Comparison of ENCODE assay signal across 27 cellular contexts in genomic region chr11:70536051-70536877, GRCh38.
A peak's percentile ranks its signal among the peaks of the same experiment; 100 is the strongest.
DNase-seq lines count a peak whose midpoint lies in the region; ATAC-seq, FAIRE-seq and TF ChIP-seq lines count a peak whose summit lies in the region.
"Had no signal": no experiment of that assay in that cellular context is flagged by ENCODE, and none has a peak within 500 bp of the region (broad histone marks: within the 10 kb centered on the region; RNA-seq: fewer than 3 reads in every experiment).

No MANE protein-coding gene starts in this region.

- WGBS in right lobe of liver (ENCODE audit: insufficient coverage, low coverage, low lambda C conversion rate, missing lambda C conversion rate): 83% methylated on average over 1 of the region's 20 CpGs
- 54% methylated on average over 18 of the region's 20 CpGs; no CpG with 5 or more reads in 1 of the 2 donors for WGBS in transverse colon (ENCODE audit: low coverage in 1 of 2), 2 donors

- no peak for TF ChIP-seq EP300 in transverse colon (IDR thresholded peaks at IDR 0.05; ENCODE audit: low read depth)

- FAIRE-seq in GM12891 (lab: Jason Lieb, UNC): no peak
- FAIRE-seq: A549, H1, pancreas had no signal

- TF ChIP-seq POLR2A in right lobe of liver (IDR thresholded peaks at IDR 0.05): no peak
- TF ChIP-seq POLR2A in transverse colon (IDR thresholded peaks at IDR 0.05): no peak
- TF ChIP-seq POLR2A in GM12891 (IDR thresholded peaks at IDR 0.05; ENCODE audit: low read depth, low read length): no peak

- H3K4me1 ChIP-seq in right lobe of liver (no peaks in the 10 kb centered on the region), transverse colon (peaks cover 0 to 10% (median 4%) of the 10 kb centered on the region in 4 donors)
- H3K4me1 ChIP-seq: A549, esophagus muscularis mucosa, foreskin keratinocyte, heart right ventricle, pancreas, vagina had no signal

- H3K4me3 ChIP-seq in right lobe of liver (no peak overlapping the region), transverse colon (no peak overlapping the region)
- H3K4me3 ChIP-seq: A549, esophagus muscularis mucosa, heart right ventricle, pancreas, thoracic aorta, vagina had no signal

- no peak overlapping the region for H3K27ac ChIP-seq in right lobe of liver
- peak overlapping the region in 1 of 4 donors; percentile 9 for H3K27ac ChIP-seq in transverse colon
- H3K27ac ChIP-seq: A549, esophagus muscularis mucosa, foreskin keratinocyte, heart right ventricle, pancreas, thoracic aorta, vagina had no signal

- ATAC-seq in Right ventricle myocardium superior (ENCODE audit: poor library complexity) (no peak), left cardiac atrium (no peak), right lobe of liver (no peak), GM19351 (IDR thresholded peaks at IDR 0.05; ENCODE audit: unreplicated experiment) (no peak)
- ATAC-seq: A549; activated naive CD8-positive, alpha-beta T cell treated with anti-CD3 and anti-CD28 coated beads, Interleukin-2, amount 50 U/mL, for 24 hours; CD8-positive, alpha-beta T cell; foreskin keratinocyte; pancreas; stimulated activated naive CD8-positive, alpha-beta T cell treated with anti-CD3 and anti-CD28 coated beads, Interleukin-15, amount 100 ng/mL, for 72 hours had no signal

- H3K27me3 ChIP-seq in right lobe of liver (no peaks in the 10 kb centered on the region), transverse colon (no peaks in the 10 kb centered on the region)
- H3K27me3 ChIP-seq: esophagus muscularis mucosa, foreskin keratinocyte, heart right ventricle, pancreas, vagina had no signal

- TF ChIP-seq CTCF in right lobe of liver (IDR thresholded peaks at IDR 0.05) (no peak), transverse colon (IDR thresholded peaks at IDR 0.05) (no peak)

- intact Hi-C loops in Right ventricle myocardium superior (cut with DNase I) (no loop called here), left cardiac atrium (cut with DNase I) (no loop called here), right lobe of liver (cut with DNase I) (no loop called here), transverse colon (cut with DNase I; ENCODE audit: low total_unique reads) (loop anchor here (5.0 kb wide), 1 partner anchor 939 kb away; no protein-coding TSS in a partner anchor)

- H3K36me3 ChIP-seq in right lobe of liver: no peaks in the 10 kb centered on the region
- no peaks in the 10 kb centered on the region for H3K36me3 ChIP-seq in transverse colon
- H3K36me3 ChIP-seq: esophagus muscularis mucosa, heart right ventricle, pancreas, thoracic aorta, vagina had no signal

- in situ Hi-C loops in transverse colon (cut with MboI; ENCODE audit: low pct_ligation_motif_present in 1 of 4, low pct_unique_long_range_greater_than_20kb in 1 of 4, low sequenced_read_pairs in 3 of 4): no loop called here

- H3K9me3 ChIP-seq in right lobe of liver (no peaks in the 10 kb centered on the region), transverse colon (no peaks in the 10 kb centered on the region)
- H3K9me3 ChIP-seq: A549, esophagus muscularis mucosa, pancreas, thoracic aorta, vagina had no signal

- DNase-seq in Right ventricle myocardium superior (peak; percentile 36), left cardiac atrium (no peak), SW480 (ENCODE audit: low spot score) (peak; percentile 30), right lobe of liver (peak in 2 of 3 donors; percentile 10 to 40), transverse colon (peak; percentile 73), GM12891 (ENCODE audit: insufficient read length, low spot score) (no peak), NCI-H510A treated with DMSO at 0.1 percent for 48 hours (lab: John Stamatoyannopoulos, UW) (no peak)
- DNase-seq: activated gamma-delta T cell treated with Interleukin-2 at 50 U/mL for 16 hours; activated naive CD8-positive, alpha-beta T cell treated with anti-CD3 and anti-CD28 coated beads, Interleukin-2, amount 50 U/mL, for 24 hours; activated T-cell treated with anti-CD3 and anti-CD28 coated beads, Interleukin-2, amount 50 U/mL, for 48 hours; CD8-positive, alpha-beta T cell; central memory CD4-positive, alpha-beta T cell; foreskin keratinocyte; heart right ventricle; Karpas-422; NCI-H1417; NCI-H2029; retina; stimulated activated CD8-positive, alpha-beta memory T cell treated with anti-CD3 and anti-CD28 coated beads, Interleukin-4, amount 100 ng/mL, for 48 hours; stimulated activated naive CD8-positive, alpha-beta T cell treated with anti-CD3 and anti-CD28 coated beads, Interleukin-15, amount 100 ng/mL, for 72 hours had no signal

TF ChIP-seq in GM12891, 5 proteins besides CTCF, POLR2A, EP300 and RAD21:
- TF ChIP-seq PAX5 (IDR thresholded peaks at IDR 0.05; ENCODE audit: insufficient read depth, low read length, severe bottlenecking): no peak
- TF ChIP-seq POU2F2 (IDR thresholded peaks at IDR 0.05; ENCODE audit: low read depth, low read length): no peak
- no peak for TF ChIP-seq SPI1 (IDR thresholded peaks at IDR 0.05; ENCODE audit: low read depth, low read length)
- TF ChIP-seq POLR2AphosphoS5 (IDR thresholded peaks at IDR 0.05; ENCODE audit: low read depth, low read length): no peak
- TF ChIP-seq TAF1 (IDR thresholded peaks at IDR 0.05; ENCODE audit: low read depth, low read length): no peak

Comparison
In these comparisons a context has a peak if more than half of its experiments do, and no peak if none do; other contexts are left out.
1. DNase-seq: peak in Right ventricle myocardium superior (single experiment), SW480 (single experiment), right lobe of liver (2 of 3) and transverse colon (single experiment); none in left cardiac atrium (single experiment), GM12891 (single experiment) and NCI-H510A treated with DMSO at 0.1 percent for 48 hours (single experiment).